8 cellular contexts compared by ENCODE assay signal in genomic region chr15:48645558-48646330, GRCh38. TPM values are rescaled to one million over a fixed set of nuclear protein-coding genes. Genes with fewer than 3 reads are reported as not detected.
A peak's percentile ranks its signal among the peaks of the same experiment; 100 is the strongest.
DNase-seq lines count a peak whose midpoint lies in the region; ATAC-seq and TF ChIP-seq lines count a peak whose summit lies in the region.

TSS of gene FBN1 (minus strand) at chr15:48645709. CDS start at chr15:48644769, 940 bp downstream.

- intact Hi-C loops in body of pancreas (cut with DNase I), result no loop called here

- no peak within 1 kb of the TSS for H3K27ac Mint-ChIP-seq in activated naive CD4-positive, alpha-beta T cell treated with anti-CD3 and anti-CD28 coated beads, Interleukin-2, amount 50 U/mL, for 24 hours

- TF ChIP-seq POLR2A in body of pancreas (IDR thresholded peaks at IDR 0.05), result peak in 2 of 3 donors; percentile 35 to 55

- H3K9me3 ChIP-seq in HEK293 (ENCODE audit: control insufficient read depth, insufficient read depth, low read depth, low read length) (no peaks in the 10 kb centered on the region), body of pancreas (no peaks in the 10 kb centered on the region)

- H3K27me3 ChIP-seq in body of pancreas, result peaks cover 0 to 4% of the 10 kb centered on the region in 2 donors

- POLR2A ChIA-PET in HEK293 (lab: Yijun Ruan, JAX), result interaction anchor here (1.0 kb wide), 1 partner anchor 287 kb away, joined by 4 read pairs; no protein-coding TSS in a partner anchor

- H3K27me3 Mint-ChIP-seq in activated naive CD4-positive, alpha-beta T cell treated with anti-CD3 and anti-CD28 coated beads, Interleukin-2, amount 50 U/mL, for 24 hours, result peaks cover 22% of the 10 kb centered on the region

- ATAC-seq in body of pancreas, result peak; percentile 50

- H3K4me3 Mint-ChIP-seq in activated naive CD4-positive, alpha-beta T cell treated with anti-CD3 and anti-CD28 coated beads, Interleukin-2, amount 50 U/mL, for 24 hours, result peak within 1 kb of the TSS; percentile 23

- H3K4me1 Mint-ChIP-seq in activated naive CD4-positive, alpha-beta T cell treated with anti-CD3 and anti-CD28 coated beads, Interleukin-2, amount 50 U/mL, for 24 hours, result no peaks in the 10 kb centered on the region

- no peak for DNase-seq in activated naive CD4-positive, alpha-beta T cell treated with anti-CD3 and anti-CD28 coated beads, Interleukin-2, amount 50 U/mL, for 16 hours
- DNase-seq in NAMALWA (ENCODE audit: low spot score) (peak; percentile 73), body of pancreas (peak; percentile 24 to 38 (median 33)), iPS DF 19.7 (ENCODE audit: low read depth, low spot score) (peak; percentile 72), pulmonary artery endothelial cell (ENCODE audit: low read depth, low spot score) (peak; percentile 63), NCI-H1694 (lab: John Stamatoyannopoulos, UW) (no peak)

- TF ChIP-seq CTCF in HEK293 (tag by site-specific recombination; IDR thresholded peaks at IDR 0.05) (no peak), body of pancreas (IDR thresholded peaks at IDR 0.05) (no peak)

- H3K9me3 Mint-ChIP-seq in activated naive CD4-positive, alpha-beta T cell treated with anti-CD3 and anti-CD28 coated beads, Interleukin-2, amount 50 U/mL, for 24 hours, result no peaks in the 10 kb centered on the region

- CTCF ChIA-PET in HEK293 (lab: Yijun Ruan, JAX), result no interaction called here

- H3K36me3 Mint-ChIP-seq in activated naive CD4-positive, alpha-beta T cell treated with anti-CD3 and anti-CD28 coated beads, Interleukin-2, amount 50 U/mL, for 24 hours, result no peaks in the 10 kb centered on the region

- peak within 1 kb of the TSS; percentile 60; the same call in 1 of the 2 replicates for H3K27ac ChIP-seq in HEK293 (ENCODE audit: extremely low read depth, low read depth, low read length)
- peak within 1 kb of the TSS in 3 of 4 donors; percentile 33 to 62 (median 47) for H3K27ac ChIP-seq in body of pancreas

- H3K36me3 ChIP-seq in HEK293 (ENCODE audit: control insufficient read depth in 2 of 2, insufficient read depth in 1 of 2, low read length in 2 of 2) (no peaks in the 10 kb centered on the region), body of pancreas (replicated peaks in 1 of 2; ENCODE audit: insufficient read depth in 1 of 2, low read depth in 2 of 2) (no peaks in the 10 kb centered on the region)

- 1 to 2% methylated on average over 38 to 66 of the region's 66 CpGs for WGBS in body of pancreas, 2 donors

- no peaks in the 10 kb centered on the region for H3K4me1 ChIP-seq in HEK293 (ENCODE audit: control insufficient read depth, insufficient read depth, low read length)
- H3K4me1 ChIP-seq in body of pancreas, result peaks cover 19% of the 10 kb centered on the region

- peak within 1 kb of the TSS; percentile 64 for H3K4me3 ChIP-seq in HEK293 (ENCODE audit: low read depth, low read length)
- H3K4me3 ChIP-seq in body of pancreas, result peak within 1 kb of the TSS in 1 of 2 donors; percentile 52

TF ChIP-seq in HEK293, 187 proteins besides CTCF, POLR2A, EP300 and RAD21 (continues in another document):
- TF ChIP-seq PRDM10 (tag by site-specific recombination; IDR thresholded peaks at IDR 0.05), result peak; percentile 61
- TF ChIP-seq PATZ1 (tag by site-specific recombination; IDR thresholded peaks at IDR 0.05), result no peak; the same call in none of the 2 replicates
- no peak for TF ChIP-seq ZNF302 (tag by site-specific recombination; IDR thresholded peaks at IDR 0.05; ENCODE audit: low read depth)
- TF ChIP-seq EGR2 (tag by site-specific recombination; IDR thresholded peaks at IDR 0.05; ENCODE audit: low read depth), result peak; percentile 21; the same call in 1 of the 2 replicates
- TF ChIP-seq GLI4 (tag by site-specific recombination; IDR thresholded peaks at IDR 0.05), result no peak
- peak; percentile 30 for TF ChIP-seq SP2 (tag by site-specific recombination; IDR thresholded peaks at IDR 0.05)
- TF ChIP-seq ZNF366 (tag by site-specific recombination; conservative IDR thresholded peaks at IDR 0.05), result peak; percentile 70
- TF ChIP-seq ZNF449 (tag by site-specific recombination; IDR thresholded peaks at IDR 0.05), result peak; percentile 89
- TF ChIP-seq ZNF747 (tag by site-specific recombination; IDR thresholded peaks at IDR 0.05), result no peak
- TF ChIP-seq HOXD13 (CRISPR knock-in tag; IDR thresholded peaks at IDR 0.05; ENCODE audit: borderline replicate concordance), result no peak
- TF ChIP-seq ZNF785 (tag by site-specific recombination; IDR thresholded peaks at IDR 0.05), result no peak
- TF ChIP-seq ZNF544 (tag by site-specific recombination; IDR thresholded peaks at IDR 0.05), result no peak
- peak; percentile 9; the same call in 1 of the 2 replicates for TF ChIP-seq ZNF341 (tag by site-specific recombination; IDR thresholded peaks at IDR 0.05; ENCODE audit: low read depth)
- TF ChIP-seq ZNF623 (tag by site-specific recombination; IDR thresholded peaks at IDR 0.05), result no peak
- TF ChIP-seq ZBTB48 (tag by site-specific recombination; IDR thresholded peaks at IDR 0.05), result no peak
- TF ChIP-seq SP3 (tag by site-specific recombination; IDR thresholded peaks at IDR 0.05), result peak; percentile 49
- peak; percentile 99 for TF ChIP-seq ZNF362 (tag by site-specific recombination; IDR thresholded peaks at IDR 0.05)
- no peak for TF ChIP-seq ZNF138 (tag by site-specific recombination; IDR thresholded peaks at IDR 0.05; ENCODE audit: borderline replicate concordance)
- TF ChIP-seq ZEB2 (tag by site-specific recombination; IDR thresholded peaks at IDR 0.05), result 0 out of 2 replicates have a peak, but pooled peaks have one; percentile 8

RNA-seq across cellular contexts. Expression of gene FBN1, which starts in this region (rescaled TPM):
- 10 to 100 TPM; 12.7 to 51.1 TPM for total RNA-seq in body of pancreas
- total RNA-seq in pulmonary artery endothelial cell, result 70.3 and 119 TPM in 2 replicates

Comparison
In these comparisons a context has a peak if more than half of its experiments do, and no peak if none do; other contexts are left out.
1. DNase-seq: peak in NAMALWA (single experiment), body of pancreas (4 of 4), iPS DF 19.7 (single experiment) and pulmonary artery endothelial cell (single experiment); none in activated naive CD4-positive, alpha-beta T cell treated with anti-CD3 and anti-CD28 coated beads, Interleukin-2, amount 50 U/mL, for 16 hours (single experiment) and NCI-H1694 (single experiment).